1 cellular context compared by ENCODE assay signal in the genomic region with DNA sequence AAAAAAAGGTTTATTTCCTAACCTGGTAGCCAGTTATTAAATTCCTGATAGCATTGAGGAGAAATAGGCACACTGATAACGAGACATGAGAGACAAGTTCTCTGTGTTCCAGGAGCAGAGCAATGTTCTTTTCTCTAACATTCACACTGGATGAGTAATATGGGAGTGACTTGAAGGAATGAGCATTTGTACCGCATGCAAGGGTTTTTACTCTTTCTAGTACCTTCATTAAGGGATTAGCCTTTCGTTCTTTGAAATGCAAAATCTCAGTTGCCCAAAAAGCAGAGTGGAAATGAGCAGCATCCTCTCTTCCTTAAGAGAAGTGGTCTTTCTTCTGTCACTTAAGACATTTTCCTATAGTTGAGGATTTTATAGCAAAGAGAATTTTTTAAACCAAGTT.
TF ChIP-seq lines count a peak whose summit lies in the region.

No MANE protein-coding gene starts in this region.

TF ChIP-seq in H1, 55 proteins besides CTCF, POLR2A, EP300 and RAD21:
- TF ChIP-seq, protein P1, sequence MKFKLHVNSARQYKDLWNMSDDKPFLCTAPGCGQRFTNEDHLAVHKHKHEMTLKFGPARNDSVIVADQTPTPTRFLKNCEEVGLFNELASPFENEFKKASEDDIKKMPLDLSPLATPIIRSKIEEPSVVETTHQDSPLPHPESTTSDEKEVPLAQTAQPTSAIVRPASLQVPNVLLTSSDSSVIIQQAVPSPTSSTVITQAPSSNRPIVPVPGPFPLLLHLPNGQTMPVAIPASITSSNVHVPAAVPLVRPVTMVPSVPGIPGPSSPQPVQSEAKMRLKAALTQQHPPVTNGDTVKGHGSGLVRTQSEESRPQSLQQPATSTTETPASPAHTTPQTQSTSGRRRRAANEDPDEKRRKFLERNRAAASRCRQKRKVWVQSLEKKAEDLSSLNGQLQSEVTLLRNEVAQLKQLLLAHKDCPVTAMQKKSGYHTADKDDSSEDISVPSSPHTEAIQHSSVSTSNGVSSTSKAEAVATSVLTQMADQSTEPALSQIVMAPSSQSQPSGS (IDR thresholded peaks at IDR 0.05; ENCODE audit: low read length), result peak; percentile 43; the same call in 1 of the 2 replicates
- TF ChIP-seq EGR1 (IDR thresholded peaks at IDR 0.05; ENCODE audit: borderline replicate concordance, low read depth, low read length), result no peak
- peak; percentile 72 for TF ChIP-seq POU5F1 (IDR thresholded peaks at IDR 0.05; ENCODE audit: low read depth, low read length)
- peak in 1 of 2 experiments; percentile 40; a peak in 1 of 4 replicates for TF ChIP-seq HDAC2 (IDR thresholded peaks at IDR 0.05; ENCODE audit: borderline replicate concordance in 1 of 2, low read depth in 2 of 2, low read length in 2 of 2)
- peak; percentile 4; the same call in 1 of the 2 replicates for TF ChIP-seq TEAD4 (IDR thresholded peaks at IDR 0.05; ENCODE audit: low read depth, low read length)
- peak in 1 of 2 experiments; percentile 61 for TF ChIP-seq BCL11A (IDR thresholded peaks at IDR 0.05; ENCODE audit: low read depth in 2 of 2, low read length in 2 of 2)
- TF ChIP-seq, protein P2, sequence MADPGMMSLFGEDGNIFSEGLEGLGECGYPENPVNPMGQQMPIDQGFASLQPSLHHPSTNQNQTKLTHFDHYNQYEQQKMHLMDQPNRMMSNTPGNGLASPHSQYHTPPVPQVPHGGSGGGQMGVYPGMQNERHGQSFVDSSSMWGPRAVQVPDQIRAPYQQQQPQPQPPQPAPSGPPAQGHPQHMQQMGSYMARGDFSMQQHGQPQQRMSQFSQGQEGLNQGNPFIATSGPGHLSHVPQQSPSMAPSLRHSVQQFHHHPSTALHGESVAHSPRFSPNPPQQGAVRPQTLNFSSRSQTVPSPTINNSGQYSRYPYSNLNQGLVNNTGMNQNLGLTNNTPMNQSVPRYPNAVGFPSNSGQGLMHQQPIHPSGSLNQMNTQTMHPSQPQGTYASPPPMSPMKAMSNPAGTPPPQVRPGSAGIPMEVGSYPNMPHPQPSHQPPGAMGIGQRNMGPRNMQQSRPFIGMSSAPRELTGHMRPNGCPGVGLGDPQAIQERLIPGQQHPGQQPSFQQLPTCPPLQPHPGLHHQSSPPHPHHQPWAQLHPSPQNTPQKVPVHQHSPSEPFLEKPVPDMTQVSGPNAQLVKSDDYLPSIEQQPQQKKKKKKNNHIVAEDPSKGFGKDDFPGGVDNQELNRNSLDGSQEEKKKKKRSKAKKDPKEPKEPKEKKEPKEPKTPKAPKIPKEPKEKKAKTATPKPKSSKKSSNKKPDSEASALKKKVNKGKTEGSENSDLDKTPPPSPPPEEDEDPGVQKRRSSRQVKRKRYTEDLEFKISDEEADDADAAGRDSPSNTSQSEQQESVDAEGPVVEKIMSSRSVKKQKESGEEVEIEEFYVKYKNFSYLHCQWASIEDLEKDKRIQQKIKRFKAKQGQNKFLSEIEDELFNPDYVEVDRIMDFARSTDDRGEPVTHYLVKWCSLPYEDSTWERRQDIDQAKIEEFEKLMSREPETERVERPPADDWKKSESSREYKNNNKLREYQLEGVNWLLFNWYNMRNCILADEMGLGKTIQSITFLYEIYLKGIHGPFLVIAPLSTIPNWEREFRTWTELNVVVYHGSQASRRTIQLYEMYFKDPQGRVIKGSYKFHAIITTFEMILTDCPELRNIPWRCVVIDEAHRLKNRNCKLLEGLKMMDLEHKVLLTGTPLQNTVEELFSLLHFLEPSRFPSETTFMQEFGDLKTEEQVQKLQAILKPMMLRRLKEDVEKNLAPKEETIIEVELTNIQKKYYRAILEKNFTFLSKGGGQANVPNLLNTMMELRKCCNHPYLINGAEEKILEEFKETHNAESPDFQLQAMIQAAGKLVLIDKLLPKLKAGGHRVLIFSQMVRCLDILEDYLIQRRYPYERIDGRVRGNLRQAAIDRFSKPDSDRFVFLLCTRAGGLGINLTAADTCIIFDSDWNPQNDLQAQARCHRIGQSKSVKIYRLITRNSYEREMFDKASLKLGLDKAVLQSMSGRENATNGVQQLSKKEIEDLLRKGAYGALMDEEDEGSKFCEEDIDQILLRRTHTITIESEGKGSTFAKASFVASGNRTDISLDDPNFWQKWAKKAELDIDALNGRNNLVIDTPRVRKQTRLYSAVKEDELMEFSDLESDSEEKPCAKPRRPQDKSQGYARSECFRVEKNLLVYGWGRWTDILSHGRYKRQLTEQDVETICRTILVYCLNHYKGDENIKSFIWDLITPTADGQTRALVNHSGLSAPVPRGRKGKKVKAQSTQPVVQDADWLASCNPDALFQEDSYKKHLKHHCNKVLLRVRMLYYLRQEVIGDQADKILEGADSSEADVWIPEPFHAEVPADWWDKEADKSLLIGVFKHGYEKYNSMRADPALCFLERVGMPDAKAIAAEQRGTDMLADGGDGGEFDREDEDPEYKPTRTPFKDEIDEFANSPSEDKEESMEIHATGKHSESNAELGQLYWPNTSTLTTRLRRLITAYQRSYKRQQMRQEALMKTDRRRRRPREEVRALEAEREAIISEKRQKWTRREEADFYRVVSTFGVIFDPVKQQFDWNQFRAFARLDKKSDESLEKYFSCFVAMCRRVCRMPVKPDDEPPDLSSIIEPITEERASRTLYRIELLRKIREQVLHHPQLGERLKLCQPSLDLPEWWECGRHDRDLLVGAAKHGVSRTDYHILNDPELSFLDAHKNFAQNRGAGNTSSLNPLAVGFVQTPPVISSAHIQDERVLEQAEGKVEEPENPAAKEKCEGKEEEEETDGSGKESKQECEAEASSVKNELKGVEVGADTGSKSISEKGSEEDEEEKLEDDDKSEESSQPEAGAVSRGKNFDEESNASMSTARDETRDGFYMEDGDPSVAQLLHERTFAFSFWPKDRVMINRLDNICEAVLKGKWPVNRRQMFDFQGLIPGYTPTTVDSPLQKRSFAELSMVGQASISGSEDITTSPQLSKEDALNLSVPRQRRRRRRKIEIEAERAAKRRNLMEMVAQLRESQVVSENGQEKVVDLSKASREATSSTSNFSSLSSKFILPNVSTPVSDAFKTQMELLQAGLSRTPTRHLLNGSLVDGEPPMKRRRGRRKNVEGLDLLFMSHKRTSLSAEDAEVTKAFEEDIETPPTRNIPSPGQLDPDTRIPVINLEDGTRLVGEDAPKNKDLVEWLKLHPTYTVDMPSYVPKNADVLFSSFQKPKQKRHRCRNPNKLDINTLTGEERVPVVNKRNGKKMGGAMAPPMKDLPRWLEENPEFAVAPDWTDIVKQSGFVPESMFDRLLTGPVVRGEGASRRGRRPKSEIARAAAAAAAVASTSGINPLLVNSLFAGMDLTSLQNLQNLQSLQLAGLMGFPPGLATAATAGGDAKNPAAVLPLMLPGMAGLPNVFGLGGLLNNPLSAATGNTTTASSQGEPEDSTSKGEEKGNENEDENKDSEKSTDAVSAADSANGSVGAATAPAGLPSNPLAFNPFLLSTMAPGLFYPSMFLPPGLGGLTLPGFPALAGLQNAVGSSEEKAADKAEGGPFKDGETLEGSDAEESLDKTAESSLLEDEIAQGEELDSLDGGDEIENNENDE (IDR thresholded peaks at IDR 0.05; ENCODE audit: insufficient replicate concordance, low read length), result peak; percentile 17
- TF ChIP-seq RXRA (IDR thresholded peaks at IDR 0.05; ENCODE audit: insufficient read depth, low read depth, low read length), result no peak
- no peak for TF ChIP-seq SP2 (IDR thresholded peaks at IDR 0.05; ENCODE audit: low read length)
- peak; percentile 82 for TF ChIP-seq JUND (IDR thresholded peaks at IDR 0.05; ENCODE audit: low read length)
- peak; percentile 49 for TF ChIP-seq NANOG (IDR thresholded peaks at IDR 0.05; ENCODE audit: insufficient read depth, low read depth, low read length, poor library complexity, severe bottlenecking)
- no peak for TF ChIP-seq TCF12 (IDR thresholded peaks at IDR 0.05; ENCODE audit: low read depth, low read length)
- TF ChIP-seq, protein P3, sequence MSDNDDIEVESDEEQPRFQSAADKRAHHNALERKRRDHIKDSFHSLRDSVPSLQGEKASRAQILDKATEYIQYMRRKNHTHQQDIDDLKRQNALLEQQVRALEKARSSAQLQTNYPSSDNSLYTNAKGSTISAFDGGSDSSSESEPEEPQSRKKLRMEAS (IDR thresholded peaks at IDR 0.05), result 0 out of 2 replicates have a peak, but pooled peaks have one; percentile 15
- TF ChIP-seq SIN3A (conservative IDR thresholded peaks at IDR 0.05 in 1 of 2, IDR thresholded peaks at IDR 0.05 in 1 of 2; ENCODE audit: low read depth in 1 of 2, low read length in 2 of 2), result 0 out of 4 replicates have a peak, but pooled peaks of 1 of the 2 experiments have one; percentile 34
- no peak for TF ChIP-seq GTF2F1 (IDR thresholded peaks at IDR 0.05; ENCODE audit: borderline replicate concordance, low read depth, low read length)
- 0 out of 2 replicates have a peak, but pooled peaks have one; percentile 66 for TF ChIP-seq SP1 (IDR thresholded peaks at IDR 0.05; ENCODE audit: low read depth, low read length)
